14 cellular contexts compared by ENCODE assay signal in genomic region chr9:121445986-121446385, GRCh38. TPM values are rescaled to one million over a fixed set of nuclear protein-coding genes. Genes with fewer than 3 reads are reported as not detected.
DNase-seq lines count a peak whose midpoint lies in the region; ATAC-seq, FAIRE-seq and TF ChIP-seq lines count a peak whose summit lies in the region.
"Had no signal": no experiment of that assay in that cellular context is flagged by ENCODE, and none has a peak within 500 bp of the region (broad histone marks: within the 10 kb centered on the region; RNA-seq: fewer than 3 reads in every experiment).

No MANE protein-coding gene starts in this region.

- DNase-seq in BE2C (no peak), ELR (ENCODE audit: low read depth) (peak; percentile 8), epithelial cell of proximal tubule (ENCODE audit: low read depth) (no peak), GM12891 (ENCODE audit: insufficient read length, low spot score) (no peak), NCI-H2227 treated with DMSO at 0.1 percent for 48 hours (lab: John Stamatoyannopoulos, UW) (no peak)
- DNase-seq: posterior cingulate gyrus, T-helper 17 cell had no signal

- ATAC-seq in GM18909 (IDR thresholded peaks at IDR 0.05; ENCODE audit: poor library complexity, unreplicated experiment) (no peak), GM19452 (IDR thresholded peaks at IDR 0.05; ENCODE audit: unreplicated experiment) (no peak)
- ATAC-seq: left lobe of liver, T-helper 17 cell had no signal

- no peak overlapping the region for H2AFZ ChIP-seq in OCI-LY3 (ENCODE audit: low read depth, low read length)

- H3K4me3 ChIP-seq in BE2C (ENCODE audit: low read depth, low read length), result no peak overlapping the region
- no peak overlapping the region for H3K4me3 ChIP-seq in OCI-LY3 (ENCODE audit: low read length)
- H3K4me3 ChIP-seq in epithelial cell of proximal tubule (ENCODE audit: low read depth, low read length), result no peak overlapping the region
- H3K4me3 ChIP-seq: cardiac muscle cell had no signal

- no peaks in the 10 kb centered on the region; the same call in 1 of the 2 replicates for H3K27me3 ChIP-seq in BE2C
- peaks cover 19% of the 10 kb centered on the region; the same call in 1 of the 2 replicates for H3K27me3 ChIP-seq in OCI-LY3 (ENCODE audit: low read depth, low read length)
- H3K27me3 ChIP-seq: cardiac muscle cell had no signal

- TF ChIP-seq POLR2A in GM12891 (IDR thresholded peaks at IDR 0.05; ENCODE audit: low read depth, low read length), result no peak

- no peaks in the 10 kb centered on the region for H3K79me2 ChIP-seq in OCI-LY3 (ENCODE audit: low read length)

- no peaks in the 10 kb centered on the region for H3K4me1 ChIP-seq in BE2C
- H3K4me1 ChIP-seq in OCI-LY3 (ENCODE audit: low read length), result peaks cover 11% of the 10 kb centered on the region

- H3K36me3 ChIP-seq in BE2C (no peaks in the 10 kb centered on the region), OCI-LY3 (replicated peaks; ENCODE audit: low read depth, low read length) (no peaks in the 10 kb centered on the region)
- H3K36me3 ChIP-seq: cardiac muscle cell had no signal

- TF ChIP-seq CTCF in BE2C (IDR thresholded peaks at IDR 0.05; ENCODE audit: low read depth, low read length), result peak; percentile 28
- TF ChIP-seq CTCF in OCI-LY3 (IDR thresholded peaks at IDR 0.05; ENCODE audit: low read depth, low read length), result peak; percentile 58
- TF ChIP-seq CTCF in epithelial cell of proximal tubule (conservative IDR thresholded peaks at IDR 0.05; ENCODE audit: low read depth, low read length), result peak; percentile 29

- FAIRE-seq in GM12891 (lab: Jason Lieb, UNC), result no peak
- FAIRE-seq: GM19239 had no signal

- H3K4me2 ChIP-seq in OCI-LY3 (ENCODE audit: low read length), result no peak overlapping the region

- no peaks in the 10 kb centered on the region for H4K20me1 ChIP-seq in OCI-LY3 (ENCODE audit: insufficient read depth, low read length)

- H3K9me3 ChIP-seq in BE2C (no peaks in the 10 kb centered on the region), OCI-LY3 (ENCODE audit: insufficient read depth, low read length) (no peaks in the 10 kb centered on the region)

- H3K9ac ChIP-seq in OCI-LY3 (ENCODE audit: low read length), result no peak overlapping the region

- H3K27ac ChIP-seq in OCI-LY3 (ENCODE audit: low read length), result no peak overlapping the region
- H3K27ac ChIP-seq: cardiac muscle cell had no signal

TF ChIP-seq in GM12891, 5 proteins besides CTCF, POLR2A, EP300 and RAD21:
- TF ChIP-seq TAF1 (IDR thresholded peaks at IDR 0.05; ENCODE audit: low read depth, low read length) (no peak), PAX5 (IDR thresholded peaks at IDR 0.05; ENCODE audit: insufficient read depth, low read length, severe bottlenecking) (no peak), SPI1 (IDR thresholded peaks at IDR 0.05; ENCODE audit: low read depth, low read length) (no peak), POLR2AphosphoS5 (IDR thresholded peaks at IDR 0.05; ENCODE audit: low read depth, low read length) (no peak), POU2F2 (IDR thresholded peaks at IDR 0.05; ENCODE audit: low read depth, low read length) (no peak)

RNA-seq across cellular contexts. Expression of gene GGTA1, which starts 53.7 kb away (rescaled TPM):
- polyA plus RNA-seq in BE2C (2012; ENCODE audit: insufficient read depth, insufficient read length, low read depth), result not detected
- total RNA-seq in epithelial cell of proximal tubule, result 0.14 TPM in 1 of 2 replicates, not detected in the other
- 0.21 TPM for polyA plus RNA-seq in GM12891 (2012; ENCODE audit: low read depth, missing spikeins)
- total RNA-seq: cardiac muscle cell, HT1080 had no signal
